ENCODE assay signal across 8 cellular contexts in genomic region chr5:146877178-146877681, GRCh38. TPM values are rescaled to one million over a fixed set of nuclear protein-coding genes. Genes with fewer than 3 reads are reported as not detected.
DNase-seq lines count a peak whose midpoint lies in the region; ATAC-seq and TF ChIP-seq lines count a peak whose summit lies in the region.

No MANE protein-coding gene starts in this region.

- peaks cover 26% of the 10 kb centered on the region for H3K4me1 Mint-ChIP-seq in CD4-positive, alpha-beta T cell (ENCODE audit: low read depth)
- peaks cover 7 to 22% (median 14%) of the 10 kb centered on the region in 4 donors for H3K4me1 Mint-ChIP-seq in naive thymus-derived CD8-positive, alpha-beta T cell

- 3% methylated on average over 14 of the region's 14 CpGs for WGBS in HUES64

- H3K36me3 Mint-ChIP-seq in CD4-positive, alpha-beta T cell (ENCODE audit: low read depth), result no peaks in the 10 kb centered on the region
- no peaks in the 10 kb centered on the region for H3K36me3 Mint-ChIP-seq in naive thymus-derived CD8-positive, alpha-beta T cell

- H3K27ac ChIP-seq in CD4-positive, alpha-beta T cell (ENCODE audit: low read depth, low read length), result no peak overlapping the region
- H3K27ac ChIP-seq in HUES64 (ENCODE audit: low read depth, low read length) (no peak overlapping the region), foreskin keratinocyte (no peak overlapping the region)

- CTCF ChIA-PET in CD4-positive, alpha-beta T cell (lab: Charles Lee), result no interaction called here

- H3K27ac Mint-ChIP-seq in CD4-positive, alpha-beta T cell, result no peak overlapping the region
- peak overlapping the region in 4 of 10 donors; percentile 12 to 72 (median 27) for H3K27ac Mint-ChIP-seq in naive thymus-derived CD8-positive, alpha-beta T cell

- H3K27me3 ChIP-seq in CD4-positive, alpha-beta T cell (ENCODE audit: control insufficient read depth, insufficient read depth, low read length), result peaks cover 26% of the 10 kb centered on the region
- H3K27me3 ChIP-seq in HUES64 (ENCODE audit: insufficient read depth, low read length) (peaks cover 53% of the 10 kb centered on the region), foreskin keratinocyte (peaks cover 67% of the 10 kb centered on the region)

- no peaks in the 10 kb centered on the region for H3K9me3 Mint-ChIP-seq in CD4-positive, alpha-beta T cell
- H3K9me3 Mint-ChIP-seq in naive thymus-derived CD8-positive, alpha-beta T cell, result no peaks in the 10 kb centered on the region

- H3K4me3 ChIP-seq in HUES64 (ENCODE audit: low read length), result peak overlapping the region; percentile 67

- peaks cover 41% of the 10 kb centered on the region for H3K27me3 Mint-ChIP-seq in CD4-positive, alpha-beta T cell
- peaks cover 8 to 21% (median 11%) of the 10 kb centered on the region in 5 donors for H3K27me3 Mint-ChIP-seq in naive thymus-derived CD8-positive, alpha-beta T cell

- no peak for TF ChIP-seq CTCF in CD4-positive, alpha-beta T cell (IDR thresholded peaks at IDR 0.05)
- TF ChIP-seq CTCF in foreskin keratinocyte (conservative IDR thresholded peaks at IDR 0.05), result no peak

- intact Hi-C loops in CD4-positive, alpha-beta T cell (cut with DNase I, micrococcal nuclease), result no loop called here
- intact Hi-C loops in left colon (cut with DNase I, micrococcal nuclease), result no loop called here

- no peaks in the 10 kb centered on the region for H3K9me3 ChIP-seq in CD4-positive, alpha-beta T cell (ENCODE audit: control insufficient read depth, low read length)
- no peaks in the 10 kb centered on the region for H3K9me3 ChIP-seq in HUES64 (ENCODE audit: insufficient read depth, low read depth, low read length)

- ATAC-seq in CD4-positive, alpha-beta T cell (ENCODE audit: poor library complexity), result no peak
- no peak for ATAC-seq in naive thymus-derived CD8-positive, alpha-beta T cell
- ATAC-seq in HG02884 (IDR thresholded peaks at IDR 0.05; ENCODE audit: unreplicated experiment) (no peak), left colon (no peak), foreskin keratinocyte (no peak)

- H3K4me3 Mint-ChIP-seq in CD4-positive, alpha-beta T cell, result peak overlapping the region; percentile 92
- H3K4me3 Mint-ChIP-seq in naive thymus-derived CD8-positive, alpha-beta T cell, result peak overlapping the region; percentile 84 to 96 (median 89)

- H3K9ac ChIP-seq in HUES64 (ENCODE audit: low read depth, low read length), result peak overlapping the region; percentile 47

- DNase-seq in CD4-positive, alpha-beta T cell, result no peak
- DNase-seq in cerebellar nuclear complex (lab: John Stamatoyannopoulos, UW) (peak; percentile 3 to 7), NCI-H526 treated with DMSO at 0.1 percent for 48 hours (lab: John Stamatoyannopoulos, UW) (no peak), left colon (no peak), foreskin keratinocyte (no peak)
- peak in 2 of 10 donors; percentile 10 to 18 for DNase-seq in naive thymus-derived CD8-positive, alpha-beta T cell

- H3K4me1 ChIP-seq in HUES64 (ENCODE audit: insufficient read depth, low read length) (peaks cover 51% of the 10 kb centered on the region), foreskin keratinocyte (no peaks in the 10 kb centered on the region)

- POLR2A ChIA-PET in CD4-positive, alpha-beta T cell (lab: Charles Lee), result no interaction called here
- POLR2A ChIA-PET in naive thymus-derived CD8-positive, alpha-beta T cell (lab: Charles Lee), result interaction anchor here (0.7 kb wide), 1 partner anchor 9 kb away, joined by 3 read pairs; no protein-coding TSS in a partner anchor

- H3K36me3 ChIP-seq in HUES64 (ENCODE audit: insufficient read depth, low read length), result no peaks in the 10 kb centered on the region

RNA-seq across cellular contexts. Expression of gene PPP2R2B, which starts 1.3 kb away (rescaled TPM):
- total RNA-seq in CD4-positive, alpha-beta T cell, result 1 to 10 TPM; 4.1 to 4.2 TPM
- polyA plus RNA-seq in HUES64 (2013, experiment 1 of 2), result 24.5 TPM
- 24.2 TPM for polyA plus RNA-seq in HUES64 (2013, experiment 2 of 2)
- total RNA-seq in naive thymus-derived CD8-positive, alpha-beta T cell, result 1 to 10 TPM in 1 of 2 experiments, under 1 TPM in 1; 0.77 to 1.8 TPM
- 10 to 100 TPM in 1 of 3 donors, under 1 TPM in 2; 0.57 to 17.9 (median 0.63) TPM for polyA plus RNA-seq in naive thymus-derived CD8-positive, alpha-beta T cell
- total RNA-seq in left colon, result 1 to 10 TPM; 1.1 to 1.7 TPM
- total RNA-seq in foreskin keratinocyte, result 0.14 TPM in 1 of 2 replicates, not detected in the other
- polyA plus RNA-seq in foreskin keratinocyte, result 0.06 TPM in 1 of 2 replicates, not detected in the other

Comparison
In these comparisons a context has a peak if more than half of its experiments do, and no peak if none do; other contexts are left out.
1. DNase-seq: peak in cerebellar nuclear complex (2 of 2); none in CD4-positive, alpha-beta T cell (0 of 10), NCI-H526 treated with DMSO at 0.1 percent for 48 hours (single experiment), left colon (0 of 2) and foreskin keratinocyte (0 of 2).